ENCODE assay signal across 8 cellular contexts in genomic region chr2:12715878-12716249, GRCh38. TPM values are rescaled to one million over a fixed set of nuclear protein-coding genes. Genes with fewer than 3 reads are reported as not detected.
DNase-seq lines count a peak whose midpoint lies in the region; ATAC-seq and TF ChIP-seq lines count a peak whose summit lies in the region.

No MANE protein-coding gene starts in this region.

- DNase-seq in COR-L47 (lab: John Stamatoyannopoulos, UW) (peak; percentile 50), NCI-H2227 (lab: John Stamatoyannopoulos, UW; ENCODE audit: unreplicated experiment) (peak; percentile 82), dedifferentiated amniotic fluid mesenchymal stem cell (ENCODE audit: extremely low spot score) (peak; percentile 39), lower leg skin (ENCODE audit: low spot score in 2 of 2) (peak; percentile 68 to 93)
- DNase-seq in activated CD4-positive, alpha-beta T cell treated with anti-CD3 and anti-CD28 coated beads for 48 hours, result peak; percentile 84
- peak; percentile 69 to 71 for DNase-seq in stimulated activated CD4-positive, alpha-beta T cell treated with anti-CD3 and anti-CD28 coated beads, Interleukin-4, amount 100 ng/mL, for 48 hours (ENCODE audit: low read depth in 2 of 2)

- H3K4me3 ChIP-seq in HEK293 (ENCODE audit: low read depth, low read length) (peak overlapping the region; percentile 84), lower leg skin (ENCODE audit: low read depth, poor library complexity, severe bottlenecking) (peak overlapping the region; percentile 37)

- intact Hi-C loops in lower leg skin (cut with DNase I; ENCODE audit: low total_unique reads), result loop anchor here (5.0 to 10.0 kb wide), 2 partner anchors 219 to 854 kb away; no protein-coding TSS in a partner anchor

- TF ChIP-seq POLR2A in lower leg skin (IDR thresholded peaks at IDR 0.05), result no peak

- no peaks in the 10 kb centered on the region for H3K9me3 ChIP-seq in HEK293 (ENCODE audit: control insufficient read depth, insufficient read depth, low read depth, low read length)

- WGBS in lower leg skin, 2 donors, result 16 to 36% methylated on average over 10 of the region's 10 CpGs

- H3K36me3 ChIP-seq in HEK293 (ENCODE audit: control insufficient read depth in 2 of 2, insufficient read depth in 1 of 2, low read length in 2 of 2), result no peaks in the 10 kb centered on the region

- H3K27ac ChIP-seq in HEK293 (ENCODE audit: extremely low read depth, low read depth, low read length), result peak overlapping the region; percentile 99

- POLR2A ChIA-PET in HEK293 (lab: Yijun Ruan, JAX), result interaction anchor here (0.9 to 1.9 kb wide), 8 partner anchors 11 to 886 kb away, joined by 3 to 10 read pairs (median 4); no protein-coding TSS in a partner anchor

- no peak for ATAC-seq in HG02571 (IDR thresholded peaks at IDR 0.05; ENCODE audit: unreplicated experiment)

- peaks cover 15% of the 10 kb centered on the region for H3K4me1 ChIP-seq in HEK293 (ENCODE audit: control insufficient read depth, insufficient read depth, low read length)

- CTCF ChIA-PET in HEK293 (lab: Yijun Ruan, JAX), result interaction anchor here (0.6 to 2.9 kb wide), 25 partner anchors 10 to 1028 kb away, joined by 3 to 30 read pairs (median 4); no protein-coding TSS in a partner anchor

- TF ChIP-seq CTCF in HEK293 (tag by site-specific recombination; IDR thresholded peaks at IDR 0.05) (peak; percentile 32), lower leg skin (IDR thresholded peaks at IDR 0.05) (no peak)

TF ChIP-seq in HEK293, 187 proteins besides CTCF, POLR2A, EP300 and RAD21:
- TF ChIP-seq ZNF2 (tag by site-specific recombination; IDR thresholded peaks at IDR 0.05) (0 out of 2 replicates have a peak, but pooled peaks have one; percentile 43), ZNF654 (tag by site-specific recombination; IDR thresholded peaks at IDR 0.05; ENCODE audit: low read depth) (peak; percentile 29; the same call in 1 of the 2 replicates), ZNF335 (tag by site-specific recombination; conservative IDR thresholded peaks at IDR 0.05) (peak; percentile 40; the same call in 1 of the 2 replicates), PATZ1 (tag by site-specific recombination; IDR thresholded peaks at IDR 0.05) (peak; percentile 49), KLF7 (tag by site-specific recombination; IDR thresholded peaks at IDR 0.05; ENCODE audit: borderline replicate concordance) (no peak), ZNF341 (tag by site-specific recombination; IDR thresholded peaks at IDR 0.05; ENCODE audit: low read depth) (no peak)

RNA-seq across cellular contexts. Expression of gene TRIB2, which starts 0.9 kb away (rescaled TPM):
- total RNA-seq in lower leg skin, result 10 to 100 TPM; 26.1 to 52.5 (median 29.1) TPM
